8 cellular contexts compared by ENCODE assay signal in genomic region chr2:219521066-219521880, GRCh38. TPM values are rescaled to one million over a fixed set of nuclear protein-coding genes. Genes with fewer than 3 reads are reported as not detected.
DNase-seq lines count a peak whose midpoint lies in the region; ATAC-seq and TF ChIP-seq lines count a peak whose summit lies in the region.

No MANE protein-coding gene starts in this region.

- peak; percentile 70 for DNase-seq in ELR (ENCODE audit: low read depth)
- peak; percentile 54 for DNase-seq in Karpas-422
- DNase-seq in activated CD8-positive, alpha-beta T cell treated with anti-CD3 and anti-CD28 coated beads, Interleukin-2, amount 10 ng/mL, durations not matched to agents 7 days and 5 days, result no peak
- DNase-seq in upper lobe of right lung, result no peak
- DNase-seq in inferior parietal cortex (ENCODE audit: extremely low spot score), result no peak

- no peaks in the 10 kb centered on the region for H3K9me3 ChIP-seq in Karpas-422 (ENCODE audit: low read length)
- no peaks in the 10 kb centered on the region for H3K9me3 ChIP-seq in iPS-20b (ENCODE audit: insufficient read depth, low read depth, low read length)
- no peaks in the 10 kb centered on the region for H3K9me3 ChIP-seq in upper lobe of right lung

- no peak overlapping the region for H2AFZ ChIP-seq in Karpas-422 (ENCODE audit: low read length)

- H3K27ac ChIP-seq in Karpas-422 (ENCODE audit: low read length) (no peak overlapping the region), iPS-20b (ENCODE audit: low read length) (no peak overlapping the region), upper lobe of right lung (no peak overlapping the region)

- H3K36me3 ChIP-seq in Karpas-422 (ENCODE audit: insufficient read depth, low read length) (no peaks in the 10 kb centered on the region), iPS-20b (ENCODE audit: insufficient read depth, low read depth, low read length) (no peaks in the 10 kb centered on the region), upper lobe of right lung (no peaks in the 10 kb centered on the region)

- H3K36me3 Mint-ChIP-seq in activated CD8-positive, alpha-beta T cell treated with anti-CD3 and anti-CD28 coated beads, Interleukin-2, amount 10 ng/mL, durations not matched to agents 7 days and 5 days (ENCODE audit: low read depth), result no peaks in the 10 kb centered on the region

- H3K27me3 ChIP-seq in Karpas-422 (ENCODE audit: low read length) (no peaks in the 10 kb centered on the region), iPS-20b (ENCODE audit: insufficient read depth, low read length) (peaks cover 56% of the 10 kb centered on the region), upper lobe of right lung (peaks cover 91% of the 10 kb centered on the region)

- peak; percentile 40 for TF ChIP-seq CTCF in upper lobe of right lung (IDR thresholded peaks at IDR 0.05)

- H3K4me3 Mint-ChIP-seq in activated CD8-positive, alpha-beta T cell treated with anti-CD3 and anti-CD28 coated beads, Interleukin-2, amount 10 ng/mL, durations not matched to agents 7 days and 5 days, result no peak overlapping the region

- peak; percentile 12 for ATAC-seq in activated CD8-positive, alpha-beta T cell treated with anti-CD3 and anti-CD28 coated beads, Interleukin-2, amount 10 ng/mL, durations not matched to agents 7 days and 5 days
- peak; percentile 32 for ATAC-seq in upper lobe of right lung
- ATAC-seq in GM21447 (IDR thresholded peaks at IDR 0.05; ENCODE audit: unreplicated experiment), result no peak
- no peak for ATAC-seq in HG03354 (IDR thresholded peaks at IDR 0.05; ENCODE audit: poor library complexity, severe bottlenecking, unreplicated experiment)

- H3K4me1 ChIP-seq in Karpas-422 (ENCODE audit: low read length) (no peaks in the 10 kb centered on the region; the same call in 1 of the 2 replicates), iPS-20b (ENCODE audit: insufficient read depth, low read length) (peaks cover 16% of the 10 kb centered on the region; the same call in 1 of the 2 replicates), upper lobe of right lung (peaks cover 10% of the 10 kb centered on the region)

- H3K4me1 Mint-ChIP-seq in activated CD8-positive, alpha-beta T cell treated with anti-CD3 and anti-CD28 coated beads, Interleukin-2, amount 10 ng/mL, durations not matched to agents 7 days and 5 days (ENCODE audit: low read depth), result peaks cover 1% of the 10 kb centered on the region

- no peak overlapping the region for H3K4me2 ChIP-seq in Karpas-422 (ENCODE audit: low read depth, low read length, poor library complexity, severe bottlenecking)

- no peak overlapping the region for H3K27ac Mint-ChIP-seq in activated CD8-positive, alpha-beta T cell treated with anti-CD3 and anti-CD28 coated beads, Interleukin-2, amount 10 ng/mL, durations not matched to agents 7 days and 5 days

- H3K27me3 Mint-ChIP-seq in activated CD8-positive, alpha-beta T cell treated with anti-CD3 and anti-CD28 coated beads, Interleukin-2, amount 10 ng/mL, durations not matched to agents 7 days and 5 days (ENCODE audit: low read depth), result peaks cover 71% of the 10 kb centered on the region

- H3K79me2 ChIP-seq in Karpas-422 (ENCODE audit: low read length), result no peaks in the 10 kb centered on the region

- intact Hi-C loops in upper lobe of right lung (cut with DNase I), result loop anchor here (10.0 kb wide), 1 partner anchor 116 kb away; no protein-coding TSS in a partner anchor

- H3K9ac ChIP-seq in Karpas-422 (ENCODE audit: low read length), result no peak overlapping the region
- H3K9ac ChIP-seq in iPS-20b (ENCODE audit: low read depth, low read length), result no peak overlapping the region; the same call in 1 of the 2 replicates

- POLR2A ChIA-PET in activated CD8-positive, alpha-beta T cell treated with anti-CD3 and anti-CD28 coated beads, Interleukin-2, amount 10 ng/mL, durations not matched to agents 7 days and 5 days (lab: Charles Lee), result no interaction called here

- CTCF ChIA-PET in activated CD8-positive, alpha-beta T cell treated with anti-CD3 and anti-CD28 coated beads, Interleukin-2, amount 10 ng/mL, durations not matched to agents 7 days and 5 days (lab: Charles Lee), result interaction anchor here (1.0 to 4.3 kb wide), 7 partner anchors 8 to 118 kb away, joined by 3 to 24 read pairs (median 4); partner anchors contain the start of gene GMPPA

- H3K4me3 ChIP-seq in Karpas-422 (ENCODE audit: low read length) (no peak overlapping the region), iPS-20b (ENCODE audit: low read length) (peak overlapping the region; percentile 8; the same call in 1 of the 2 replicates), upper lobe of right lung (no peak overlapping the region)

- H3K9me3 Mint-ChIP-seq in activated CD8-positive, alpha-beta T cell treated with anti-CD3 and anti-CD28 coated beads, Interleukin-2, amount 10 ng/mL, durations not matched to agents 7 days and 5 days (ENCODE audit: insufficient read depth), result no peaks in the 10 kb centered on the region

- H4K20me1 ChIP-seq in Karpas-422 (ENCODE audit: insufficient read depth, low read depth, low read length), result no peaks in the 10 kb centered on the region

- H3K9me2 ChIP-seq in Karpas-422 (replicated peaks; ENCODE audit: insufficient read depth, low read length), result no peaks in the 10 kb centered on the region

RNA-seq across cellular contexts. Expression of gene ASIC4, which starts 7.0 kb away (rescaled TPM):
- total RNA-seq in Karpas-422 (2014; rRNA removed; shearing (Covaris generic); ENCODE audit: low replicate concordance), result 0.32 TPM in 1 of 2 replicates, not detected in the other
- not detected for total RNA-seq in activated CD8-positive, alpha-beta T cell treated with anti-CD3 and anti-CD28 coated beads, Interleukin-2, amount 10 ng/mL, durations not matched to agents 7 days and 5 days
- total RNA-seq in upper lobe of right lung, result 0.55 TPM

RNA-seq across cellular contexts. Expression of gene CHPF, which starts 22.3 kb away (rescaled TPM):
- 25.5 and 44.5 TPM in 2 replicates for total RNA-seq in Karpas-422 (2014; rRNA removed; shearing (Covaris generic); ENCODE audit: low replicate concordance)
- 1 to 10 TPM; 7.1 to 7.3 TPM for total RNA-seq in activated CD8-positive, alpha-beta T cell treated with anti-CD3 and anti-CD28 coated beads, Interleukin-2, amount 10 ng/mL, durations not matched to agents 7 days and 5 days
- 45.3 TPM for total RNA-seq in upper lobe of right lung

RNA-seq across cellular contexts. Expression of gene TMEM198, which starts 22.6 kb away (rescaled TPM):
- total RNA-seq in Karpas-422 (2014; rRNA removed; shearing (Covaris generic); ENCODE audit: low replicate concordance), result 2.7 and 3.2 TPM in 2 replicates
- total RNA-seq in activated CD8-positive, alpha-beta T cell treated with anti-CD3 and anti-CD28 coated beads, Interleukin-2, amount 10 ng/mL, durations not matched to agents 7 days and 5 days, result under 1 TPM; 0.47 to 0.60 TPM
- 2.9 TPM for total RNA-seq in upper lobe of right lung

RNA-seq across cellular contexts. Expression of gene GMPPA, which starts 22.6 kb away (rescaled TPM):
- total RNA-seq in Karpas-422 (2014; rRNA removed; shearing (Covaris generic); ENCODE audit: low replicate concordance), result 10.5 and 17.1 TPM in 2 replicates
- total RNA-seq in activated CD8-positive, alpha-beta T cell treated with anti-CD3 and anti-CD28 coated beads, Interleukin-2, amount 10 ng/mL, durations not matched to agents 7 days and 5 days, result 10 to 100 TPM; 37.8 to 41.2 TPM
- 25.3 TPM for total RNA-seq in upper lobe of right lung

RNA-seq across cellular contexts. Expression of gene OBSL1, which starts 50.1 kb away (rescaled TPM):
- not detected in 2 replicates for total RNA-seq in Karpas-422 (2014; rRNA removed; shearing (Covaris generic); ENCODE audit: low replicate concordance)
- under 1 TPM; 0.18 to 0.45 TPM for total RNA-seq in activated CD8-positive, alpha-beta T cell treated with anti-CD3 and anti-CD28 coated beads, Interleukin-2, amount 10 ng/mL, durations not matched to agents 7 days and 5 days
- total RNA-seq in upper lobe of right lung, result 72.8 TPM

Comparison
In these comparisons a context has a peak if more than half of its experiments do, and no peak if none do; other contexts are left out.
1. DNase-seq: peak in ELR (single experiment) and Karpas-422 (single experiment); none in activated CD8-positive, alpha-beta T cell treated with anti-CD3 and anti-CD28 coated beads, Interleukin-2, amount 10 ng/mL, durations not matched to agents 7 days and 5 days (single experiment), upper lobe of right lung (single experiment) and inferior parietal cortex (single experiment).
2. ATAC-seq: peak in activated CD8-positive, alpha-beta T cell treated with anti-CD3 and anti-CD28 coated beads, Interleukin-2, amount 10 ng/mL, durations not matched to agents 7 days and 5 days (single experiment) and upper lobe of right lung (single experiment); none in GM21447 (single experiment) and HG03354 (single experiment).